1 cellular context compared by ENCODE assay signal in the genomic region with DNA sequence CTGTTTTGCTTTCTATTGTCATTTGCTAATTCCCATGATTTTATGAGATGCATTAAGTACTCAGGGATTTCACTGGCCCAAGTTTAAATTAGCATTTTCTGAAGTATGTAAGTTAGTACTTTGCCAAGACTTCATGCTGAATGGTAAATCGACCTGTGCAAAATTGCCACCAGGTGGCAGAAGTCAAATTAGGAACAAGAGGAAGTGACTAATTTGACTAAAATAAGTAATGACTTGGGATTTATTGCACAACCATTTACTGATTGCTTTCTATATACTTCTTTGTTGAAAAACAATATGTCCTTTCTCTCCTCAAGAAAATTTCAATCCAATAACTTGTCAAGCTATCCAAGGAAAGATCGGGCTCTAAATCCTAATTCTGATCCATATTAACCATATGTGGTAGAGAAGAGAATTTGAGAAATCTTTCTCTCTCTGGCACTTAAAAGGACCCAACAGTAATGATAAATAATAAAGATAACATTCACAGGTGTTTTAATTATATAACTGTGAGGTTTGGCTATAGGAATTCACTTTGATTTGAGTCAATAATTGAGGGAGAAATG.
TF ChIP-seq lines count a peak whose summit lies in the region.

No MANE protein-coding gene starts in this region.

TF ChIP-seq in GM12878, 131 proteins besides CTCF, POLR2A, EP300 and RAD21 (continued from another document):
- TF ChIP-seq, protein P1, sequence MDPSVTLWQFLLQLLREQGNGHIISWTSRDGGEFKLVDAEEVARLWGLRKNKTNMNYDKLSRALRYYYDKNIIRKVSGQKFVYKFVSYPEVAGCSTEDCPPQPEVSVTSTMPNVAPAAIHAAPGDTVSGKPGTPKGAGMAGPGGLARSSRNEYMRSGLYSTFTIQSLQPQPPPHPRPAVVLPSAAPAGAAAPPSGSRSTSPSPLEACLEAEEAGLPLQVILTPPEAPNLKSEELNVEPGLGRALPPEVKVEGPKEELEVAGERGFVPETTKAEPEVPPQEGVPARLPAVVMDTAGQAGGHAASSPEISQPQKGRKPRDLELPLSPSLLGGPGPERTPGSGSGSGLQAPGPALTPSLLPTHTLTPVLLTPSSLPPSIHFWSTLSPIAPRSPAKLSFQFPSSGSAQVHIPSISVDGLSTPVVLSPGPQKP (IDR thresholded peaks at IDR 0.05; ENCODE audit: low read depth, low read length): no peak
- TF ChIP-seq SMARCA5 (IDR thresholded peaks at IDR 0.05) (no peak), CBX5 (IDR thresholded peaks at IDR 0.05; ENCODE audit: low read depth) (no peak), CEBPB (IDR thresholded peaks at IDR 0.05; ENCODE audit: borderline replicate concordance in 1 of 2, low read depth in 2 of 2, low read length in 2 of 2) (0 out of 4 replicates have a peak, but pooled peaks of 1 of the 2 experiments have one; percentile 37), POU2F2 (IDR thresholded peaks at IDR 0.05; ENCODE audit: borderline replicate concordance, low read depth, low read length) (no peak), JUNB (IDR thresholded peaks at IDR 0.05) (peak; percentile 24; the same call in 1 of the 2 replicates), STAT1 (conservative IDR thresholded peaks at IDR 0.05) (no peak), KAT2A (conservative IDR thresholded peaks at IDR 0.05; ENCODE audit: control insufficient read depth, low read depth, low read length) (no peak)
